In genomic region chr3:15217841-15218267, GRCh38 we compare ENCODE assay signal across 1 cellular context.
TF ChIP-seq lines count a peak whose summit lies in the region.

No MANE protein-coding gene starts in this region.

TF ChIP-seq in GM23338, 12 proteins besides CTCF, POLR2A, EP300 and RAD21 (continued from another document):
- TF ChIP-seq ZNF462 (CRISPR knock-in tag; IDR thresholded peaks at IDR 0.05), result no peak
TF ChIP-seq in GM23338: peak in this region for 0.
